Comparison of ENCODE assay signal across 23 cellular contexts in genomic region chr20:32012159-32012682, GRCh38. TPM values are rescaled to one million over a fixed set of nuclear protein-coding genes. Genes with fewer than 3 reads are reported as not detected.
DNase-seq lines count a peak whose midpoint lies in the region; ATAC-seq and TF ChIP-seq lines count a peak whose summit lies in the region.
"Had no signal": no experiment of that assay in that cellular context is flagged by ENCODE, and none has a peak within 500 bp of the region (broad histone marks: within the 10 kb centered on the region; RNA-seq: fewer than 3 reads in every experiment).

No MANE protein-coding gene starts in this region.

- H3K4me3 ChIP-seq in GM23338 (no peak overlapping the region), trophoblast cell (ENCODE audit: low read depth, low read length) (no peak overlapping the region), stomach (peak overlapping the region in 1 of 4 donors; percentile 5)
- H3K4me3 ChIP-seq: BLaER1, GM12878, SK-N-MC had no signal

- no CpG with 5 or more reads among the region's 5 CpGs for WGBS in trophoblast cell (ENCODE audit: extremely low coverage, insufficient coverage, insufficient read length)
- WGBS in stomach, 5 donors = 74 to 84% (median 81%) methylated on average over 5 of the region's 5 CpGs

- H3K9me2 ChIP-seq in GM23338 (ENCODE audit: insufficient read depth) = no peaks in the 10 kb centered on the region

- TF ChIP-seq POLR2A in stomach (IDR thresholded peaks at IDR 0.05) = no peak

- H3K4me2 ChIP-seq in GM23338 (peak overlapping the region; percentile 58; the same call in 1 of the 2 replicates), trophoblast cell (ENCODE audit: low read length) (no peak overlapping the region)
- H3K4me2 ChIP-seq: BLaER1, KMS-11 had no signal

- TF ChIP-seq CTCF in GM23338 (conservative IDR thresholded peaks at IDR 0.05; ENCODE audit: low read depth in 2 of 2) = no peak
- no peak for TF ChIP-seq CTCF in stomach (IDR thresholded peaks at IDR 0.05)
- no peak for TF ChIP-seq CTCF in nephron progenitor cell (IDR thresholded peaks at IDR 0.05)

- DNase-seq in GM23338 (ENCODE audit: low spot score) (no peak), M059J (ENCODE audit: low read depth) (peak; percentile 28), astrocyte of the hippocampus (ENCODE audit: low read depth, low spot score) (peak; percentile 19), trophoblast cell (peak; percentile 42 to 66), stomach (no peak), nephron progenitor cell (no peak), HPDE6-E6E7 (ENCODE audit: extremely low spot score) (no peak)
- DNase-seq: CD4-positive, alpha-beta memory T cell; DMS153; GOT3; NCI-H1417 treated with DMSO at 0.1 percent for 48 hours; NCI-H187 treated with DMSO at 0.1 percent for 48 hours; NCI-H446; SHP77 had no signal

- no peak overlapping the region for H3K27ac ChIP-seq in GM23338 (ENCODE audit: low read depth)
- no peak overlapping the region for H3K27ac ChIP-seq in trophoblast cell (ENCODE audit: low read depth, low read length)
- H3K27ac ChIP-seq in stomach = no peak overlapping the region
- H3K27ac ChIP-seq: BLaER1, KMS-11, SK-N-MC had no signal

- H2BK5ac ChIP-seq in trophoblast cell (ENCODE audit: low read depth, low read length, poor library complexity) = no peak overlapping the region

- H4K12ac ChIP-seq in trophoblast cell (ENCODE audit: low read depth, low read length) = no peak overlapping the region

- no peak overlapping the region for H3K4me3 Mint-ChIP-seq in GM23338
- no peak overlapping the region for H3K4me3 Mint-ChIP-seq in nephron progenitor cell
- H3K4me3 Mint-ChIP-seq: CD4-positive, alpha-beta memory T cell had no signal

- no peak overlapping the region for H3K14ac ChIP-seq in trophoblast cell (ENCODE audit: low read length)

- no peak overlapping the region for H3K9ac ChIP-seq in trophoblast cell (ENCODE audit: low read length)
- H3K9ac ChIP-seq: BLaER1, KMS-11 had no signal

- H3K79me1 ChIP-seq in trophoblast cell (ENCODE audit: low read length) = no peaks in the 10 kb centered on the region

- H2AK5ac ChIP-seq in trophoblast cell (ENCODE audit: low read length) = no peak overlapping the region

- no peak overlapping the region for H3K4ac ChIP-seq in trophoblast cell (ENCODE audit: low read depth, low read length)

- no peak overlapping the region for H4K91ac ChIP-seq in trophoblast cell (ENCODE audit: low read depth, low read length)

- H3K36me3 ChIP-seq in GM23338 (ENCODE audit: insufficient read depth) = no peaks in the 10 kb centered on the region
- no peaks in the 10 kb centered on the region for H3K36me3 ChIP-seq in trophoblast cell (ENCODE audit: control insufficient read depth in 1 of 2, insufficient read depth in 2 of 2, low read length in 2 of 2)
- H3K36me3 ChIP-seq in stomach = no peaks in the 10 kb centered on the region
- H3K36me3 ChIP-seq: BLaER1 had no signal

- H2AFZ ChIP-seq in GM23338 (peak overlapping the region; percentile 1; the same call in 1 of the 2 replicates), trophoblast cell (ENCODE audit: insufficient read depth, low read length, poor library complexity) (no peak overlapping the region)

- H3K9me3 ChIP-seq in trophoblast cell (ENCODE audit: insufficient read depth, low read depth, low read length) (no peaks in the 10 kb centered on the region), stomach (no peaks in the 10 kb centered on the region)
- H3K9me3 ChIP-seq: BLaER1 had no signal

- H3K9me3 Mint-ChIP-seq in GM23338 (peaks cover 12% of the 10 kb centered on the region), nephron progenitor cell (no peaks in the 10 kb centered on the region)
- H3K9me3 Mint-ChIP-seq: CD4-positive, alpha-beta memory T cell had no signal

- intact Hi-C loops in stomach (cut with DNase I; ENCODE audit: low total_unique reads) = no loop called here

- H2BK12ac ChIP-seq in trophoblast cell (ENCODE audit: low read length) = no peak overlapping the region

- TF ChIP-seq EP300 in stomach (IDR thresholded peaks at IDR 0.05) = no peak

- H3K79me2 ChIP-seq in GM23338 (replicated peaks; ENCODE audit: insufficient read depth) = no peaks in the 10 kb centered on the region
- H3K79me2 ChIP-seq in trophoblast cell (ENCODE audit: control insufficient read depth, insufficient read depth, low read length, poor library complexity) = no peaks in the 10 kb centered on the region

- H3F3A ChIP-seq in GM23338 (replicated peaks; ENCODE audit: low read depth) = peaks cover 11% of the 10 kb centered on the region

- no peak overlapping the region for H4K8ac ChIP-seq in trophoblast cell (ENCODE audit: low read depth, low read length)

- no peaks in the 10 kb centered on the region for H4K20me1 ChIP-seq in GM23338 (replicated peaks; ENCODE audit: insufficient read depth)
- H4K20me1 ChIP-seq: BLaER1 had no signal

- no peak overlapping the region for H3K18ac ChIP-seq in trophoblast cell (ENCODE audit: low read length)

- H3K27me3 ChIP-seq in GM23338 (ENCODE audit: insufficient read depth) (peaks cover 7% of the 10 kb centered on the region), trophoblast cell (ENCODE audit: insufficient read depth, low read length) (no peaks in the 10 kb centered on the region), stomach (peaks cover 0 to 71% (median 27%) of the 10 kb centered on the region in 3 donors)
- H3K27me3 ChIP-seq: BLaER1 had no signal

- H3K27ac Mint-ChIP-seq in GM23338 (no peak overlapping the region), nephron progenitor cell (no peak overlapping the region)
- H3K27ac Mint-ChIP-seq: CD4-positive, alpha-beta memory T cell had no signal

- H2BK120ac ChIP-seq in trophoblast cell (ENCODE audit: insufficient read depth, low read length, poor library complexity) = no peak overlapping the region

- H3K4me1 ChIP-seq in GM23338 (ENCODE audit: insufficient read depth) (peaks cover 50% of the 10 kb centered on the region), trophoblast cell (ENCODE audit: control insufficient read depth in 1 of 2, insufficient read depth in 2 of 2, low read length in 2 of 2) (peaks cover 0 to 5% of the 10 kb centered on the region in 2 experiments), stomach (no peaks in the 10 kb centered on the region)

- H3K27me3 Mint-ChIP-seq in GM23338 (ENCODE audit: insufficient read depth, low read depth, poor library complexity) = peaks cover 14% of the 10 kb centered on the region
- H3K27me3 Mint-ChIP-seq in nephron progenitor cell (ENCODE audit: low read depth, poor library complexity) = peaks cover 26% of the 10 kb centered on the region

- no peak overlapping the region for H3K23ac ChIP-seq in trophoblast cell (ENCODE audit: low read length)

- ATAC-seq in GM23338 (no peak), GM18861 (IDR thresholded peaks at IDR 0.05; ENCODE audit: unreplicated experiment) (no peak)
- ATAC-seq: GM12878 had no signal

- H3K36me3 Mint-ChIP-seq in GM23338 (ENCODE audit: low read depth) (no peaks in the 10 kb centered on the region), nephron progenitor cell (ENCODE audit: low read depth) (no peaks in the 10 kb centered on the region)
- H3K36me3 Mint-ChIP-seq: CD4-positive, alpha-beta memory T cell had no signal

- H3K4me1 Mint-ChIP-seq in GM23338 (peaks cover 46% of the 10 kb centered on the region), nephron progenitor cell (peaks cover 35% of the 10 kb centered on the region)
- H3K4me1 Mint-ChIP-seq: CD4-positive, alpha-beta memory T cell had no signal

TF ChIP-seq in GM23338, 12 proteins besides CTCF, POLR2A, EP300 and RAD21:
- TF ChIP-seq CREB1 (CRISPR knock-in tag; IDR thresholded peaks at IDR 0.05; ENCODE audit: low read depth) (no peak), EZH2 (IDR thresholded peaks at IDR 0.05; ENCODE audit: low read depth, unreplicated experiment) (no peak)

RNA-seq across cellular contexts. Expression of gene CCM2L, which starts 2.0 kb away (rescaled TPM):
- 9.6 and 13.3 TPM in 2 replicates for total RNA-seq in GM23338 (2014; rRNA removed; shearing (Covaris generic))
- polyA plus RNA-seq in GM23338 (2016; fragmentation: Nextera tagmentation; extraction: Ambion mirVana) (4.9 and 6.4 TPM in 2 replicates), stomach (1 to 10 TPM; 1.9 to 2.7 (median 2.3) TPM)
- total RNA-seq in M059J (2014; rRNA removed; shearing (Covaris generic)) = not detected in 2 replicates
- polyA plus RNA-seq in trophoblast cell (2013) = 0.24 and 0.25 TPM in 2 replicates
- 1 to 10 TPM in 1 of 5 donors, under 1 TPM in 2, not detected in 2; 0.45 to 4.4 (median 0.72) TPM for total RNA-seq in stomach
- total RNA-seq: A673; CD4-positive, alpha-beta memory T cell; GM12878; MCF 10A had no signal
- polyA plus RNA-seq: CD4-positive, alpha-beta memory T cell; GM12878 had no signal

RNA-seq across cellular contexts. Expression of gene HCK, which starts 39.8 kb away (rescaled TPM):
- total RNA-seq in GM23338 (2014; rRNA removed; shearing (Covaris generic)) = 0.97 and 1.2 TPM in 2 replicates
- 0.43 TPM in 1 of 2 replicates, not detected in the other for polyA plus RNA-seq in GM23338 (2016; fragmentation: Nextera tagmentation; extraction: Ambion mirVana)
- 0.27 TPM in 1 of 2 replicates, not detected in the other for total RNA-seq in M059J (2014; rRNA removed; shearing (Covaris generic))
- 0.04 TPM in 1 of 2 replicates, not detected in the other for polyA plus RNA-seq in trophoblast cell (2013)
- 1 to 10 TPM in 4 of 5 donors, not detected in 1; 1.3 to 6.8 (median 3.3) TPM for total RNA-seq in stomach
- polyA plus RNA-seq in stomach = 10 to 100 TPM in 2 of 3 donors, 1 to 10 TPM in 1; 4.4 to 14.7 (median 10.4) TPM
- total RNA-seq: A673, HT-29, MCF 10A had no signal

RNA-seq across cellular contexts. Expression of gene XKR7, which starts 44.3 kb away (rescaled TPM):
- 3.0 and 3.9 TPM in 2 replicates for total RNA-seq in GM23338 (2014; rRNA removed; shearing (Covaris generic))
- polyA plus RNA-seq in GM23338 (2016; fragmentation: Nextera tagmentation; extraction: Ambion mirVana) (0.61 and 0.64 TPM in 2 replicates), stomach (under 1 TPM in 1 of 3 donors, not detected in 2; 0.06 TPM)
- 0.05 TPM in 1 of 2 replicates, not detected in the other for total RNA-seq in M059J (2014; rRNA removed; shearing (Covaris generic))
- polyA plus RNA-seq in trophoblast cell (2013) = 0.28 and 0.37 TPM in 2 replicates
- under 1 TPM in 3 of 5 donors, not detected in 2; under 0.01 to 0.58 (median 0.37) TPM for total RNA-seq in stomach
- total RNA-seq: A673; CD4-positive, alpha-beta memory T cell; GM12878; HT-29; MCF 10A; OCI-LY7 had no signal
- polyA plus RNA-seq: CD4-positive, alpha-beta memory T cell; GM12878 had no signal

Comparison
In these comparisons a context has a peak if more than half of its experiments do, and no peak if none do; other contexts are left out.
1. DNase-seq: peak in M059J (single experiment), astrocyte of the hippocampus (single experiment) and trophoblast cell (2 of 2); none in GM23338 (single experiment), stomach (single experiment), nephron progenitor cell (single experiment) and HPDE6-E6E7 (single experiment).